21 cellular contexts compared by ENCODE assay signal in genomic region chr6:161104966-161105365, GRCh38.
DNase-seq lines count a peak whose midpoint lies in the region; ATAC-seq and TF ChIP-seq lines count a peak whose summit lies in the region.
"Had no signal": no experiment of that assay in that cellular context is flagged by ENCODE, and none has a peak within 500 bp of the region (broad histone marks: within the 10 kb centered on the region; RNA-seq: fewer than 3 reads in every experiment).

No MANE protein-coding gene starts in this region.

- TF ChIP-seq CTCF in PC-9 (conservative IDR thresholded peaks at IDR 0.05) (no peak), epithelial cell of esophagus (IDR thresholded peaks at IDR 0.05; ENCODE audit: insufficient read depth, low read depth, low read length, missing control alignments) (no peak), esophagus squamous epithelium (IDR thresholded peaks at IDR 0.05) (no peak), BE2C (IDR thresholded peaks at IDR 0.05; ENCODE audit: low read depth, low read length) (no peak)

- POLR2A ChIA-PET in PC-9 (lab: Charles Lee; ENCODE audit: unreplicated experiment): no interaction called here

- H3K27ac ChIP-seq in PC-9 (peak overlapping the region; percentile 29), esophagus squamous epithelium (no peak overlapping the region)
- H3K27ac ChIP-seq: gastroesophageal sphincter, sigmoid colon had no signal

- H3K4me1 ChIP-seq in PC-9 (replicated peaks; ENCODE audit: insufficient read depth) (peaks cover 9% of the 10 kb centered on the region), esophagus squamous epithelium (no peaks in the 10 kb centered on the region), BE2C (no peaks in the 10 kb centered on the region; the same call in 1 of the 2 replicates)
- H3K4me1 ChIP-seq: gastroesophageal sphincter had no signal

- no peak overlapping the region for H3K4me3 Mint-ChIP-seq in activated T-cell treated with anti-CD3 and anti-CD28 coated beads, Interleukin-2, amount 50 U/mL, for 24 hours
- H3K4me3 Mint-ChIP-seq in activated T-cell treated with anti-CD3 and anti-CD28 coated beads, Interleukin-2, amount 50 U/mL, for 4 hours: no peak overlapping the region
- H3K4me3 Mint-ChIP-seq: CD8-positive, alpha-beta memory T cell; endodermal cell; type B pancreatic cell had no signal

- H3K79me2 ChIP-seq in PC-9 (ENCODE audit: low read depth): no peaks in the 10 kb centered on the region

- no peak overlapping the region for H2AFZ ChIP-seq in PC-9

- no peaks in the 10 kb centered on the region for H3K9me3 Mint-ChIP-seq in activated T-cell treated with anti-CD3 and anti-CD28 coated beads, Interleukin-2, amount 50 U/mL, for 24 hours
- H3K9me3 Mint-ChIP-seq in activated T-cell treated with anti-CD3 and anti-CD28 coated beads, Interleukin-2, amount 50 U/mL, for 4 hours: no peaks in the 10 kb centered on the region
- H3K9me3 Mint-ChIP-seq: CD8-positive, alpha-beta memory T cell; endodermal cell; type B pancreatic cell had no signal

- H3K9me2 ChIP-seq in PC-9 (ENCODE audit: insufficient read depth): no peaks in the 10 kb centered on the region

- no peaks in the 10 kb centered on the region for H3K9me3 ChIP-seq in PC-9 (ENCODE audit: insufficient read depth, low read depth)
- H3K9me3 ChIP-seq in esophagus squamous epithelium: no peaks in the 10 kb centered on the region
- no peaks in the 10 kb centered on the region for H3K9me3 ChIP-seq in BE2C
- H3K9me3 ChIP-seq: gastroesophageal sphincter, sigmoid colon had no signal

- CTCF ChIA-PET in PC-9 (lab: Charles Lee): no interaction called here

- peak overlapping the region; percentile 86 for H3K27ac Mint-ChIP-seq in activated T-cell treated with anti-CD3 and anti-CD28 coated beads, Interleukin-2, amount 50 U/mL, for 24 hours
- H3K27ac Mint-ChIP-seq: endodermal cell, type B pancreatic cell had no signal

- no peak for TF ChIP-seq POLR2A in esophagus squamous epithelium (IDR thresholded peaks at IDR 0.05)

- intact Hi-C loops in PC-9 (cut with micrococcal nuclease; ENCODE audit: unreplicated experiment) (no loop called here), esophagus squamous epithelium (cut with DNase I) (no loop called here)

- no peaks in the 10 kb centered on the region for H3K27me3 Mint-ChIP-seq in activated T-cell treated with anti-CD3 and anti-CD28 coated beads, Interleukin-2, amount 50 U/mL, for 24 hours
- no peaks in the 10 kb centered on the region for H3K27me3 Mint-ChIP-seq in activated T-cell treated with anti-CD3 and anti-CD28 coated beads, Interleukin-2, amount 50 U/mL, for 4 hours (ENCODE audit: low read depth)
- H3K27me3 Mint-ChIP-seq: CD8-positive, alpha-beta memory T cell; type B pancreatic cell had no signal

- H3K4me1 Mint-ChIP-seq in activated T-cell treated with anti-CD3 and anti-CD28 coated beads, Interleukin-2, amount 50 U/mL, for 24 hours (ENCODE audit: low read depth): peaks cover 8% of the 10 kb centered on the region
- peaks cover 2% of the 10 kb centered on the region for H3K4me1 Mint-ChIP-seq in activated T-cell treated with anti-CD3 and anti-CD28 coated beads, Interleukin-2, amount 50 U/mL, for 4 hours (ENCODE audit: low read depth)
- H3K4me1 Mint-ChIP-seq: CD8-positive, alpha-beta memory T cell had no signal

- 0 out of 2 replicates have a peak, but pooled peaks cover 3% of the 10 kb centered on the region for H3F3A ChIP-seq in PC-9 (ENCODE audit: insufficient read depth, low read depth)

- no peaks in the 10 kb centered on the region for H4K20me1 ChIP-seq in PC-9 (ENCODE audit: insufficient read depth)

- BruUV-seq in PC-9 (replicated peaks; lab: Mats Ljungman, UMichigan): no TSS peak

- H3K36me3 Mint-ChIP-seq in activated T-cell treated with anti-CD3 and anti-CD28 coated beads, Interleukin-2, amount 50 U/mL, for 24 hours (ENCODE audit: low read depth): peaks cover 95% of the 10 kb centered on the region
- H3K36me3 Mint-ChIP-seq in activated T-cell treated with anti-CD3 and anti-CD28 coated beads, Interleukin-2, amount 50 U/mL, for 4 hours (ENCODE audit: insufficient read depth): peaks cover 46% of the 10 kb centered on the region

- H3K36me3 ChIP-seq in PC-9 (ENCODE audit: low read depth) (peaks cover 4% of the 10 kb centered on the region; the same call in 1 of the 2 replicates), esophagus squamous epithelium (peaks cover 6 to 100% (median 26%) of the 10 kb centered on the region in 3 donors), BE2C (peaks cover 22% of the 10 kb centered on the region)

- H3K27me3 ChIP-seq in PC-9 (ENCODE audit: insufficient read depth, low read depth) (no peaks in the 10 kb centered on the region), esophagus squamous epithelium (no peaks in the 10 kb centered on the region), BE2C (no peaks in the 10 kb centered on the region)
- H3K27me3 ChIP-seq: gastroesophageal sphincter, sigmoid colon had no signal

- no peak overlapping the region for H3K4me3 ChIP-seq in PC-9
- H3K4me3 ChIP-seq in epithelial cell of esophagus (ENCODE audit: low read length): no peak overlapping the region
- no peak overlapping the region for H3K4me3 ChIP-seq in esophagus squamous epithelium
- no peak overlapping the region for H3K4me3 ChIP-seq in BE2C (ENCODE audit: low read depth, low read length)
- H3K4me3 ChIP-seq: gastroesophageal sphincter, sigmoid colon had no signal

- peak overlapping the region; percentile 42; the same call in 1 of the 2 replicates for H3K4me2 ChIP-seq in PC-9

- no peak for DNase-seq in activated T-cell treated with anti-CD3 and anti-CD28 coated beads, Interleukin-2, amount 50 U/mL, for 24 hours
- DNase-seq in activated T-cell treated with anti-CD3 and anti-CD28 coated beads, Interleukin-2, amount 50 U/mL, for 4 hours: no peak
- DNase-seq in PC-9 (no peak), epithelial cell of esophagus (ENCODE audit: low read depth) (peak; percentile 43), renal cortical epithelial cell (ENCODE audit: low read depth) (peak; percentile 84), esophagus squamous epithelium (lab: John Stamatoyannopoulos, UW) (no peak), NCI-H1930 (lab: John Stamatoyannopoulos, UW) (no peak), BE2C (no peak)
- DNase-seq: activated CD4-positive, alpha-beta T cell treated with anti-CD3 and anti-CD28 coated beads, Interleukin-2, amount 50 U/mL, for 1 hour; CD8-positive, alpha-beta memory T cell; DMS79; endodermal cell; GOT3; MV-4-11; NCI-H2029; nucleus accumbens; sigmoid colon; stimulated activated naive CD8-positive, alpha-beta T cell treated with anti-CD3 and anti-CD28 coated beads, Interleukin-15, Interleukin-2, amounts not matched to agents 100 U/mL and 50 U/mL, for 24 hours; SW 1271 had no signal

- ATAC-seq in activated T-cell treated with anti-CD3 and anti-CD28 coated beads, Interleukin-2, amount 50 U/mL, for 4 hours: no peak
- ATAC-seq: gastroesophageal sphincter; stimulated activated naive CD8-positive, alpha-beta T cell treated with anti-CD3 and anti-CD28 coated beads, Interleukin-15, Interleukin-2, amounts not matched to agents 100 U/mL and 50 U/mL, for 24 hours had no signal

Comparison
In these comparisons a context has a peak if more than half of its experiments do, and no peak if none do; other contexts are left out.
1. DNase-seq: peak in epithelial cell of esophagus (single experiment) and renal cortical epithelial cell (single experiment); none in activated T-cell treated with anti-CD3 and anti-CD28 coated beads, Interleukin-2, amount 50 U/mL, for 24 hours (single experiment), activated T-cell treated with anti-CD3 and anti-CD28 coated beads, Interleukin-2, amount 50 U/mL, for 4 hours (single experiment), PC-9 (0 of 2), esophagus squamous epithelium (single experiment), NCI-H1930 (0 of 2) and BE2C (single experiment).